11 cellular contexts compared by ENCODE assay signal in genomic region chr19:13132471-13133166, GRCh38. TPM values are rescaled to one million over a fixed set of nuclear protein-coding genes. Genes with fewer than 3 reads are reported as not detected.
A peak's percentile ranks its signal among the peaks of the same experiment; 100 is the strongest.
DNase-seq lines count a peak whose midpoint lies in the region; ATAC-seq and TF ChIP-seq lines count a peak whose summit lies in the region.
"Had no signal": no experiment of that assay in that cellular context is flagged by ENCODE, and none has a peak within 500 bp of the region (broad histone marks: within the 10 kb centered on the region; RNA-seq: fewer than 3 reads in every experiment).

No MANE protein-coding gene starts in this region.

- H3K36me3 Mint-ChIP-seq in HFFc6 (ENCODE audit: low read depth): peaks cover 10% of the 10 kb centered on the region; the same call in 1 of the 2 replicates
- H3K36me3 Mint-ChIP-seq in activated CD4-positive, alpha-beta T cell treated with anti-CD3 and anti-CD28 coated beads, Interleukin-2, amount 10 ng/mL, durations not matched to agents 24 days and 14 days (ENCODE audit: low read depth): peaks cover 26% of the 10 kb centered on the region
- H3K36me3 Mint-ChIP-seq: naive B cell had no signal

- TF ChIP-seq CTCF in HFFc6 (IDR thresholded peaks at IDR 0.05) (no peak), choroid plexus epithelial cell (conservative IDR thresholded peaks at IDR 0.05; ENCODE audit: low read depth, low read length) (no peak), esophagus muscularis mucosa (IDR thresholded peaks at IDR 0.05) (no peak)

- no peaks in the 10 kb centered on the region for H3K9me3 Mint-ChIP-seq in HFFc6
- H3K9me3 Mint-ChIP-seq in activated CD4-positive, alpha-beta T cell treated with anti-CD3 and anti-CD28 coated beads, Interleukin-2, amount 10 ng/mL, durations not matched to agents 24 days and 14 days: no peaks in the 10 kb centered on the region
- H3K9me3 Mint-ChIP-seq: naive B cell had no signal

- TF ChIP-seq EP300 in esophagus muscularis mucosa (IDR thresholded peaks at IDR 0.05): no peak

- intact Hi-C loops in activated CD4-positive, alpha-beta T cell treated with anti-CD3 and anti-CD28 coated beads, Interleukin-2, amount 10 ng/mL, durations not matched to agents 24 days and 14 days (cut with micrococcal nuclease): loop anchor here (1.0 kb wide), 4 partner anchors 14 to 32 kb away; partner anchors contain the start of genes IER2, NACC1 and STX10
- intact Hi-C loops in esophagus muscularis mucosa (cut with DNase I): no loop called here

- H3K4me1 Mint-ChIP-seq in HFFc6 (ENCODE audit: low read depth): peaks cover 51% of the 10 kb centered on the region
- H3K4me1 Mint-ChIP-seq in activated CD4-positive, alpha-beta T cell treated with anti-CD3 and anti-CD28 coated beads, Interleukin-2, amount 10 ng/mL, durations not matched to agents 24 days and 14 days: peaks cover 38% of the 10 kb centered on the region

- H3K27ac Mint-ChIP-seq in HFFc6: peak overlapping the region; percentile 87
- H3K27ac Mint-ChIP-seq in activated CD4-positive, alpha-beta T cell treated with anti-CD3 and anti-CD28 coated beads, Interleukin-2, amount 10 ng/mL, durations not matched to agents 24 days and 14 days: peak overlapping the region; percentile 98

- H3K4me3 Mint-ChIP-seq in HFFc6: peak overlapping the region; percentile 77
- H3K4me3 Mint-ChIP-seq in activated CD4-positive, alpha-beta T cell treated with anti-CD3 and anti-CD28 coated beads, Interleukin-2, amount 10 ng/mL, durations not matched to agents 24 days and 14 days: peak overlapping the region; percentile 85
- H3K4me3 Mint-ChIP-seq: naive B cell had no signal

- 81% methylated on average over 5 of the region's 8 CpGs for WGBS in esophagus muscularis mucosa

- H3K4me3 ChIP-seq in choroid plexus epithelial cell (ENCODE audit: low read depth, low read length) (no peak overlapping the region), esophagus muscularis mucosa (no peak overlapping the region)
- H3K4me3 ChIP-seq: coronary artery had no signal

- peaks cover 14 to 40% (median 23%) of the 10 kb centered on the region in 4 donors for H3K4me1 ChIP-seq in esophagus muscularis mucosa

- DNase-seq in HFFc6: peak; percentile 84
- DNase-seq in activated CD4-positive, alpha-beta T cell treated with anti-CD3 and anti-CD28 coated beads, Interleukin-2, amount 10 ng/mL, durations not matched to agents 24 days and 14 days: peak; percentile 85
- peak; percentile 48 for DNase-seq in choroid plexus epithelial cell (ENCODE audit: low read depth)
- peak; percentile 83 for DNase-seq in stimulated activated CD4-positive, alpha-beta T cell treated with anti-CD3 and anti-CD28 coated beads, Interleukin-15, amount 100 ng/mL, for 24 hours
- no peak for DNase-seq in esophagus muscularis mucosa (ENCODE audit: extremely low spot score)
- DNase-seq in NCI-H1436 (lab: John Stamatoyannopoulos, UW): no peak
- no peak for DNase-seq in NCI-H1105 treated with DMSO at 0.1 percent for 48 hours (lab: John Stamatoyannopoulos, UW)
- DNase-seq: naive B cell, NCI-H774 had no signal

- no peaks in the 10 kb centered on the region for H3K27me3 ChIP-seq in esophagus muscularis mucosa

- peaks cover 2% of the 10 kb centered on the region; the same call in 1 of the 2 replicates for H3K27me3 Mint-ChIP-seq in HFFc6 (ENCODE audit: insufficient read depth)
- H3K27me3 Mint-ChIP-seq in activated CD4-positive, alpha-beta T cell treated with anti-CD3 and anti-CD28 coated beads, Interleukin-2, amount 10 ng/mL, durations not matched to agents 24 days and 14 days: no peaks in the 10 kb centered on the region
- H3K27me3 Mint-ChIP-seq: naive B cell had no signal

- no peak for TF ChIP-seq POLR2A in esophagus muscularis mucosa (IDR thresholded peaks at IDR 0.05; ENCODE audit: low read depth)

- peaks cover 9 to 28% (median 26%) of the 10 kb centered on the region in 4 donors for H3K36me3 ChIP-seq in esophagus muscularis mucosa

- H3K9me3 ChIP-seq in esophagus muscularis mucosa: no peaks in the 10 kb centered on the region

- no peak for ATAC-seq in HG03159 (IDR thresholded peaks at IDR 0.05; ENCODE audit: unreplicated experiment)

- H3K27ac ChIP-seq in esophagus muscularis mucosa (replicated peaks in 1 of 4): peak overlapping the region in 1 of 4 donors; percentile 58
- H3K27ac ChIP-seq: coronary artery had no signal

RNA-seq across cellular contexts. Expression of gene NACC1, which starts 14.6 kb away (rescaled TPM):
- 100 to 1,000 TPM; 126 to 146 (median 139) TPM for total RNA-seq in HFFc6 (2021; fragmentation: NEBNext Ultra II Directional; extraction: Animal tissue kit (Norgen Biotek cat#: 25700))
- total RNA-seq in activated CD4-positive, alpha-beta T cell treated with anti-CD3 and anti-CD28 coated beads, Interleukin-2, amount 10 ng/mL, durations not matched to agents 24 days and 14 days: 118 and 121 TPM in 2 replicates
- total RNA-seq in esophagus muscularis mucosa: 10 to 100 TPM; 24.5 to 61.6 (median 29.6) TPM

RNA-seq across cellular contexts. Expression of gene TRMT1, which starts 16.1 kb away (rescaled TPM):
- 10 to 100 TPM; 36.3 to 49.9 (median 39.6) TPM for total RNA-seq in HFFc6 (2021; fragmentation: NEBNext Ultra II Directional; extraction: Animal tissue kit (Norgen Biotek cat#: 25700))
- 153 and 155 TPM in 2 replicates for total RNA-seq in activated CD4-positive, alpha-beta T cell treated with anti-CD3 and anti-CD28 coated beads, Interleukin-2, amount 10 ng/mL, durations not matched to agents 24 days and 14 days
- 10 to 100 TPM; 21.4 to 27.6 (median 26.9) TPM for total RNA-seq in esophagus muscularis mucosa

RNA-seq across cellular contexts. Expression of gene STX10, which starts 17.6 kb away (rescaled TPM):
- 10 to 100 TPM; 48.5 to 63.4 (median 54.0) TPM for total RNA-seq in HFFc6 (2021; fragmentation: NEBNext Ultra II Directional; extraction: Animal tissue kit (Norgen Biotek cat#: 25700))
- 66.2 and 73.5 TPM in 2 replicates for total RNA-seq in activated CD4-positive, alpha-beta T cell treated with anti-CD3 and anti-CD28 coated beads, Interleukin-2, amount 10 ng/mL, durations not matched to agents 24 days and 14 days
- total RNA-seq in esophagus muscularis mucosa: 10 to 100 TPM; 50.2 to 62.6 (median 56.6) TPM

RNA-seq across cellular contexts. Expression of gene IER2, which starts 17.6 kb away (rescaled TPM):
- total RNA-seq in HFFc6 (2021; fragmentation: NEBNext Ultra II Directional; extraction: Animal tissue kit (Norgen Biotek cat#: 25700)): 10 to 100 TPM; 68.9 to 91.2 (median 87.7) TPM
- total RNA-seq in activated CD4-positive, alpha-beta T cell treated with anti-CD3 and anti-CD28 coated beads, Interleukin-2, amount 10 ng/mL, durations not matched to agents 24 days and 14 days: 161 TPM in 2 replicates
- 100 to 1,000 TPM in 1 of 4 donors, 10 to 100 TPM in 3; 29.1 to 144 (median 62.3) TPM for total RNA-seq in esophagus muscularis mucosa

RNA-seq across cellular contexts. Expression of gene LYL1, which starts 30.0 kb away (rescaled TPM):
- total RNA-seq in HFFc6 (2021; fragmentation: NEBNext Ultra II Directional; extraction: Animal tissue kit (Norgen Biotek cat#: 25700)): 1 to 10 TPM; 1.5 to 5.1 (median 4.2) TPM
- total RNA-seq in activated CD4-positive, alpha-beta T cell treated with anti-CD3 and anti-CD28 coated beads, Interleukin-2, amount 10 ng/mL, durations not matched to agents 24 days and 14 days: 2.1 and 2.4 TPM in 2 replicates
- total RNA-seq in esophagus muscularis mucosa: 10 to 100 TPM; 11.9 to 20.2 (median 17.0) TPM

Comparison
In these comparisons a context has a peak if more than half of its experiments do, and no peak if none do; other contexts are left out.
1. DNase-seq: peak in HFFc6 (single experiment), activated CD4-positive, alpha-beta T cell treated with anti-CD3 and anti-CD28 coated beads, Interleukin-2, amount 10 ng/mL, durations not matched to agents 24 days and 14 days (single experiment), choroid plexus epithelial cell (single experiment) and stimulated activated CD4-positive, alpha-beta T cell treated with anti-CD3 and anti-CD28 coated beads, Interleukin-15, amount 100 ng/mL, for 24 hours (single experiment); none in esophagus muscularis mucosa (single experiment), NCI-H1436 (single experiment) and NCI-H1105 treated with DMSO at 0.1 percent for 48 hours (single experiment).